8 cellular contexts compared by ENCODE assay signal in the genomic region with DNA sequence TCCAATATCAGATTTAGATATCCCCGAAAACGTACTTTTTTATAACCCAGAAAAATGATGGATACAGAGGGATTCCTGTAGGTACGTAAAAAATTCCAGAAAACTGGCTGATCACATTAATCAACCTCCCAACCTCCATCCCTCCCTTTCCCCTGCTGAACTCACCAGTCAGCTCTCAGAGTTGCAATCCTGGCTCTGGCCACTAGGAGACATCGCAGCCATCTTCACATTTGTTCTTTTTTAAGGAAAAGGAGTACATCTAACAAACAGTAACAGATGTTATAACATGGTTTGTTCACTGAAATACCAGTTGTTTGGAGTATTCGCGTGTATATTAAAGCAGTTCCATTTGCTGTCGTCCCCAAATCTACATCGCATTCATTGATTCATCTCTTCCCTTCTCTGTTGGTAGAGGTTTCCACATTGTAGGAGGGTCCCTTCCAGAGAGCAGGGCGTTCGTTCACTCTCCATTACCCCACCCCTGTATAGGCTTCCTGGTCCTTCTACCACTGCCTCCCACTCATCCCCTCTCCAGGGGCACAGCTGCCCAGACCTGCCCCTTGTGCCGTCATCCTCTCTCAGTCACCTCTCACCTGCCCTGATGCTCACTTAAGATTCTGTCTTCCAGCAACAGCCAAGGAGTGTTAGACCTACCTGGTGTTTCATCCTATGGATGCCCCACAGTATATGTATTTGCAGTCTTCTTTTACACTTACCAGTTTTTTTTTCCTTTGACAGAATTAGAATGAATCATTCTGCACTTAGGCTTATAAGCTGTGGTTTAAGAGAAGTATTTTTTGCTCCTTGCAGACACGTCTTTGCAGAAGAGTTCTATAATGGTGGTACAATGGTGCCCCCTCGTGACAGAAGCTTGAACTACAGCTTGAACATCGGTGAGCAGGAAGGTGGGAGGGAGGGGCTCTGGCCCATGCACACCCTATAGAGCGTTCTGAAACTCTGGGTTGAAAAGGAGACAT. TPM values are rescaled to one million over a fixed set of nuclear protein-coding genes. Genes with fewer than 3 reads are reported as not detected.
DNase-seq lines count a peak whose midpoint lies in the region; ATAC-seq and TF ChIP-seq lines count a peak whose summit lies in the region.

No MANE protein-coding gene starts in this region.

- no peak overlapping the region for H2AK5ac ChIP-seq in neuronal stem cell (ENCODE audit: low read depth, low read length)

- no peak overlapping the region for H2AFZ ChIP-seq in OCI-LY1 (ENCODE audit: low read length)
- H2AFZ ChIP-seq in neuronal stem cell (ENCODE audit: low read length) = no peak overlapping the region

- H3F3A ChIP-seq in OCI-LY1 (ENCODE audit: insufficient read depth, low read length) = no peaks in the 10 kb centered on the region

- H4K8ac ChIP-seq in neuronal stem cell (ENCODE audit: low read depth, low read length) = no peak overlapping the region

- H3K4ac ChIP-seq in neuronal stem cell (ENCODE audit: low read length) = no peak overlapping the region

- no peaks in the 10 kb centered on the region for H3K9me3 ChIP-seq in OCI-LY1 (ENCODE audit: low read length)
- H3K9me3 ChIP-seq in esophagus muscularis mucosa = no peaks in the 10 kb centered on the region
- H3K9me3 ChIP-seq in neuronal stem cell (replicated peaks in 1 of 2; ENCODE audit: control insufficient read depth in 2 of 2, insufficient read depth in 1 of 2, low read depth in 1 of 2, low read length in 2 of 2) = no peaks in the 10 kb centered on the region

- H3K27me3 ChIP-seq in OCI-LY1 (ENCODE audit: insufficient read depth, low read length) (no peaks in the 10 kb centered on the region), esophagus muscularis mucosa (peaks cover 0 to 3% (median 0%) of the 10 kb centered on the region in 4 donors), neuronal stem cell (ENCODE audit: control insufficient read depth in 3 of 3, insufficient read depth in 3 of 3, low read depth in 1 of 3, low read length in 3 of 3) (no peaks in the 10 kb centered on the region)

- no peak overlapping the region for H3K14ac ChIP-seq in neuronal stem cell (ENCODE audit: low read length)

- intact Hi-C loops in esophagus muscularis mucosa (cut with DNase I) = no loop called here

- H3K79me2 ChIP-seq in OCI-LY1 (ENCODE audit: insufficient read depth, low read length) = no peaks in the 10 kb centered on the region

- DNase-seq in DMS 273 (lab: John Stamatoyannopoulos, UW; ENCODE audit: unreplicated experiment) = peak; percentile 92
- peak; percentile 84 for DNase-seq in activated CD8-positive, alpha-beta memory T cell treated with anti-CD3 and anti-CD28 coated beads, Interleukin-2, amount 50 U/mL, for 48 hours
- no peak for DNase-seq in esophagus muscularis mucosa (ENCODE audit: extremely low spot score)
- DNase-seq in neuronal stem cell (ENCODE audit: low spot score) = peak; percentile 63
- DNase-seq in superior temporal gyrus (ENCODE audit: extremely low spot score) = peak; percentile 76

- H3K9ac ChIP-seq in OCI-LY1 (ENCODE audit: low read length) (no peak overlapping the region), neuronal stem cell (ENCODE audit: low read depth, low read length, poor library complexity) (no peak overlapping the region)

- H4K91ac ChIP-seq in neuronal stem cell (ENCODE audit: low read depth, low read length, poor library complexity) = no peak overlapping the region

- H4K20me1 ChIP-seq in OCI-LY1 (ENCODE audit: insufficient read depth, low read length) = no peaks in the 10 kb centered on the region

- H2BK15ac ChIP-seq in neuronal stem cell (ENCODE audit: low read length) = no peak overlapping the region

- H3K27ac ChIP-seq in OCI-LY1 (ENCODE audit: low read depth, low read length, poor library complexity, severe bottlenecking) (no peak overlapping the region), esophagus muscularis mucosa (replicated peaks in 1 of 4) (no peak overlapping the region), neuronal stem cell (replicated peaks; ENCODE audit: low read length) (no peak overlapping the region)

- no peaks in the 10 kb centered on the region for H3K9me2 ChIP-seq in OCI-LY1 (ENCODE audit: low read depth, low read length)

- whole genome bisulfite sequencing in esophagus muscularis mucosa = 37% methylated on average over 15 of the region's 15 CpGs
- WGBS in neuronal stem cell (ENCODE audit: extremely low coverage in 2 of 2, insufficient read length in 2 of 2, insufficient replicate concordance in 1 of 2), 2 donors = no CpG with 5 or more reads among the region's 15 CpGs

- H3K4me3 ChIP-seq in OCI-LY1 (ENCODE audit: low read depth, low read length, poor library complexity, severe bottlenecking) (no peak overlapping the region), esophagus muscularis mucosa (no peak overlapping the region), neuronal stem cell (ENCODE audit: low read length in 2 of 2) (no peak overlapping the region)

- no peak overlapping the region for H2BK5ac ChIP-seq in neuronal stem cell (ENCODE audit: low read length)

- peak; percentile 51 for TF ChIP-seq CTCF in OCI-LY1 (IDR thresholded peaks at IDR 0.05; ENCODE audit: low read length)
- peak; percentile 52 to 62 (median 59) for TF ChIP-seq CTCF in esophagus muscularis mucosa (IDR thresholded peaks at IDR 0.05)

- H3K79me1 ChIP-seq in neuronal stem cell (ENCODE audit: low read depth, low read length) = no peaks in the 10 kb centered on the region

- no peak overlapping the region for H3K23ac ChIP-seq in neuronal stem cell (ENCODE audit: low read depth, low read length, poor library complexity)

- H2BK120ac ChIP-seq in neuronal stem cell (ENCODE audit: low read depth, low read length) = no peak overlapping the region

- H3K4me1 ChIP-seq in OCI-LY1 (ENCODE audit: insufficient read depth, low read length, severe bottlenecking) = no peaks in the 10 kb centered on the region
- no peaks in the 10 kb centered on the region for H3K4me1 ChIP-seq in esophagus muscularis mucosa
- H3K4me1 ChIP-seq in neuronal stem cell (ENCODE audit: control insufficient read depth in 2 of 2, insufficient read depth in 1 of 2, low read depth in 1 of 2, low read length in 2 of 2) = no peaks in the 10 kb centered on the region

- peak overlapping the region; percentile 23; the same call in 1 of the 2 replicates for H3K4me2 ChIP-seq in OCI-LY1 (ENCODE audit: low read length)
- H3K4me2 ChIP-seq in neuronal stem cell (ENCODE audit: insufficient read depth, low read length, poor library complexity, severe bottlenecking) = no peak overlapping the region

- TF ChIP-seq EP300 in esophagus muscularis mucosa (IDR thresholded peaks at IDR 0.05) = no peak

- H3K36me3 ChIP-seq in OCI-LY1 (ENCODE audit: insufficient read depth, low read length) = no peaks in the 10 kb centered on the region
- no peaks in the 10 kb centered on the region for H3K36me3 ChIP-seq in esophagus muscularis mucosa
- peaks cover 0 to 2% of the 10 kb centered on the region in 2 donors for H3K36me3 ChIP-seq in neuronal stem cell (replicated peaks in 1 of 2; ENCODE audit: control insufficient read depth in 2 of 2, insufficient read depth in 2 of 2, low read length in 2 of 2)

- no peak for TF ChIP-seq POLR2A in esophagus muscularis mucosa (IDR thresholded peaks at IDR 0.05; ENCODE audit: low read depth)

- ATAC-seq in GM19463 (IDR thresholded peaks at IDR 0.05; ENCODE audit: unreplicated experiment) (peak; percentile 90), HG03565 (IDR thresholded peaks at IDR 0.05; ENCODE audit: unreplicated experiment) (peak; percentile 72)

- H3K18ac ChIP-seq in neuronal stem cell (ENCODE audit: low read length) = no peak overlapping the region

- no peak overlapping the region for H2BK12ac ChIP-seq in neuronal stem cell (ENCODE audit: low read length)

RNA-seq across cellular contexts. Expression of a gene that starts 36.8 kb away (rescaled TPM):
- under 1 TPM; 0.52 to 0.99 (median 0.73) TPM for total RNA-seq in esophagus muscularis mucosa
- 0.11 TPM for polyA plus RNA-seq in neuronal stem cell (2013, experiment 1 of 2)
- polyA plus RNA-seq in neuronal stem cell (2013, experiment 2 of 2) = 0.08 TPM
